ENCODE assay signal across 20 cellular contexts in the genomic region with DNA sequence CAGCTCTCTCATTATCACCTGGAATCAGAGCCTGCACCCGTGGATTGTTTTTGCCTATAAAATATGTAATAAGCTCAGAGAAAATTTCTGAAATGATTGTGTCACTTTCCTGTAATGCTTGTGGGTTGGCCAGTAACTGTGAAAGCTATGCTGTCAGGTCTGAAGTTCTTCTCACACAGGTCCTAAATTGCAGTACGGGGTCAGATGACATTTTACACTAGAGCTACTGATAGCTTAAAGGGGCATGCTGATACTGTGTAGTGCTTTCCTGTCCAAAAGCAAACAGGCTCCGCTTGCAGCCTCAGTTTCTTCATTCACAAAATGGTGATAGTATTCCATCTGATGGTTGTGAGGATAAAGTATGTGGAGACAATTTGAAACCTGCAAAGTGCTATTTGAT. TPM values are rescaled to one million over a fixed set of nuclear protein-coding genes. Genes with fewer than 3 reads are reported as not detected.
DNase-seq lines count a peak whose midpoint lies in the region; ATAC-seq and TF ChIP-seq lines count a peak whose summit lies in the region.
"Had no signal": no experiment of that assay in that cellular context is flagged by ENCODE, and none has a peak within 500 bp of the region (broad histone marks: within the 10 kb centered on the region; RNA-seq: fewer than 3 reads in every experiment).

No MANE protein-coding gene starts in this region.

- H3K36me3 ChIP-seq in neutrophil, result no peaks in the 10 kb centered on the region

- peak overlapping the region; percentile 54 for H3K27ac ChIP-seq in neutrophil

- H3K9me3 ChIP-seq in neutrophil, result no peaks in the 10 kb centered on the region

- H3K27me3 ChIP-seq in neutrophil, result no peaks in the 10 kb centered on the region

- no peak for TF ChIP-seq CTCF in neutrophil (IDR thresholded peaks at IDR 0.05)
- no peak for TF ChIP-seq CTCF in omental fat pad (IDR thresholded peaks at IDR 0.05)

- H3K4me1 ChIP-seq in neutrophil (ENCODE audit: control insufficient read depth in 1 of 2, insufficient read depth in 1 of 2, low read depth in 1 of 2, low read length in 1 of 2), result peaks cover 49 to 60% of the 10 kb centered on the region in 2 experiments

- ATAC-seq in Right ventricle myocardium superior (ENCODE audit: poor library complexity) (peak; percentile 79), sciatic nerve (no peak), omental fat pad (ENCODE audit: low FRiP score) (no peak)
- ATAC-seq: GM12878 had no signal

- DNase-seq in Right ventricle myocardium superior (no peak), cardiac septum (ENCODE audit: low spot score) (no peak), GF-D8 (lab: John Stamatoyannopoulos, UW) (peak; percentile 15), NOMO-1 treated with dmso at 0.1 percent for 144 hours (lab: John Stamatoyannopoulos, UW; ENCODE audit: unreplicated experiment) (peak; percentile 35), sciatic nerve (ENCODE audit: low spot score) (no peak), SHP77 treated with DMSO at 0.1 percent for 48 hours (lab: John Stamatoyannopoulos, UW) (no peak), omental fat pad (ENCODE audit: low spot score) (no peak)
- DNase-seq: ACHN; C1 segment of cervical spinal cord; Calu3; CD4-positive, alpha-beta T cell; DMS 273 treated with DMSO at 0.1 percent for 48 hours; HCEC 1CT; HFFc6 had no signal

- no peak overlapping the region for H3K4me3 ChIP-seq in neutrophil (ENCODE audit: low read depth in 1 of 2, low read length in 1 of 2)
- H3K4me3 ChIP-seq: GM12878 had no signal

- intact Hi-C loops in Right ventricle myocardium superior (cut with DNase I) (no loop called here), cardiac septum (cut with DNase I) (no loop called here), sciatic nerve (cut with DNase I) (no loop called here)

RNA-seq across cellular contexts. Expression of gene FARSB, which starts 7.6 kb away (rescaled TPM):
- 15.8 TPM for total RNA-seq in Right ventricle myocardium superior
- 17.8 TPM for total RNA-seq in cardiac septum
- 16.4 TPM for total RNA-seq in sciatic nerve
- total RNA-seq in omental fat pad, result 10 to 100 TPM; 11.8 to 18.4 (median 14.8) TPM

RNA-seq across cellular contexts. Expression of gene MOGAT1, which starts 8.0 kb away (rescaled TPM):
- 0.65 TPM for total RNA-seq in Right ventricle myocardium superior
- total RNA-seq in cardiac septum, result 0.24 TPM
- 0.45 TPM for total RNA-seq in sciatic nerve
- 1 to 10 TPM in 1 of 4 donors, under 1 TPM in 1, not detected in 2; 0.95 to 2.4 TPM for total RNA-seq in omental fat pad
- total RNA-seq: A172; B cell; CD4-positive, alpha-beta T cell; Daoy; GM12878; H4; HFFc6 had no signal

Comparison
In these comparisons a context has a peak if more than half of its experiments do, and no peak if none do; other contexts are left out.
1. DNase-seq: peak in GF-D8 (single experiment) and NOMO-1 treated with dmso at 0.1 percent for 144 hours (single experiment); none in Right ventricle myocardium superior (single experiment), cardiac septum (single experiment), sciatic nerve (single experiment), SHP77 treated with DMSO at 0.1 percent for 48 hours (single experiment) and omental fat pad (single experiment).